In genomic region chr4:39157520-39157919, GRCh38 we compare ENCODE assay signal across 1 cellular context.
TF ChIP-seq lines count a peak whose summit lies in the region.

No MANE protein-coding gene starts in this region.

TF ChIP-seq in IMR-90, 13 proteins besides CTCF, POLR2A, EP300 and RAD21:
- no peak for TF ChIP-seq ELK1 (IDR thresholded peaks at IDR 0.05; ENCODE audit: borderline replicate concordance, low read depth, low read length)
- no peak for TF ChIP-seq FOS (IDR thresholded peaks at IDR 0.05; ENCODE audit: low read depth, low read length)
- peak; percentile 70 for TF ChIP-seq CEBPB (IDR thresholded peaks at IDR 0.05; ENCODE audit: low read depth, low read length)
- no peak for TF ChIP-seq BHLHE40 (IDR thresholded peaks at IDR 0.05; ENCODE audit: low read depth, low read length)
